ENCODE assay signal across 27 cellular contexts in the genomic region with DNA sequence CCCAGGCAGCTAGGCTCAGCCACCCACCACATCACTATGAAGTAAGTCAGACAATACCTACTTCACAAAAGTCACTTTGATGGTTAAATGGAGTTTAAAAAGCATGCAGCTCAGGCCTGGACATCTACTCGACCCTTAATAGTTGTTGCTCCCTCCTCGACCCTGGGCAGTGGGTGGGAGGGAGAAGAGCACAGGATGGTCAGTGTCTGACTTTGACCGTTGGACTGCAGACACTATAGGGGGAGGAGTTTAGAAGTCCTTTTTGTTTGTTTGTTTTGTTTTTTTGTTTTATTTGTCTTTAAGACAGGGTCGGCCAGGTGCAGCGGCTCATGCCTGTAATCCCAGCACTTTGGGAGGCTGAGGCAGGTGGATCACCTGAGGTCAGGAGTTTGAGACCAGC. TPM values are rescaled to one million over a fixed set of nuclear protein-coding genes. Genes with fewer than 3 reads are reported as not detected.
DNase-seq lines count a peak whose midpoint lies in the region; ATAC-seq, FAIRE-seq and TF ChIP-seq lines count a peak whose summit lies in the region.
"Had no signal": no experiment of that assay in that cellular context is flagged by ENCODE, and none has a peak within 500 bp of the region (broad histone marks: within the 10 kb centered on the region; RNA-seq: fewer than 3 reads in every experiment).

No MANE protein-coding gene starts in this region.

- TF ChIP-seq POLR2A in HepG2 (IDR thresholded peaks at IDR 0.05; ENCODE audit: insufficient read depth in 1 of 2, low read depth in 2 of 2, low read length in 2 of 2): no peak
- no peak for TF ChIP-seq POLR2A in spleen (IDR thresholded peaks at IDR 0.05)

- no peaks in the 10 kb centered on the region for H4K20me1 ChIP-seq in HepG2 (ENCODE audit: insufficient read depth, low read length)
- H4K20me1 ChIP-seq: BLaER1 had no signal

- no peak overlapping the region for H3K4me3 Mint-ChIP-seq in neural crest cell
- H3K4me3 Mint-ChIP-seq: CD14-positive monocyte; CD4-positive, alpha-beta memory T cell; CD4-positive, CD25-positive, alpha-beta regulatory T cell; CD8-positive, alpha-beta memory T cell had no signal

- in situ Hi-C loops in HepG2 (cut with HindIII; ENCODE audit: extremely low pct_ligation_motif_present, low pct_unique_long_range_greater_than_20kb): no loop called here

- H3K36me3 ChIP-seq in HepG2 (replicated peaks in 1 of 2; ENCODE audit: control insufficient read depth in 1 of 2, insufficient read depth in 2 of 2, low read length in 2 of 2) (no peaks in the 10 kb centered on the region), spleen (no peaks in the 10 kb centered on the region), MG63 (no peaks in the 10 kb centered on the region)
- H3K36me3 ChIP-seq: BE2C, BLaER1 had no signal

- TF ChIP-seq RAD21 in HepG2 (CRISPR knock-in tag; IDR thresholded peaks at IDR 0.05): no peak

- 4% methylated on average over 5 of the region's 5 CpGs for WGBS in HepG2 (ENCODE audit: low lambda C conversion rate)
- 65 to 83% (median 79%) methylated on average over 5 of the region's 5 CpGs for WGBS in spleen, 5 donors

- no TSS peak for BruUV-seq in HepG2 (replicated peaks; lab: Mats Ljungman, UMichigan)

- peak; percentile 44 for DNase-seq in HepG2 (ENCODE audit: low spot score)
- DNase-seq in neural crest cell (ENCODE audit: low read depth, low spot score): no peak
- DNase-seq in spleen: peak; percentile 6
- DNase-seq in MG63: no peak
- no peak for DNase-seq in foreskin keratinocyte
- no peak for DNase-seq in NCI-H345 (lab: John Stamatoyannopoulos, UW)
- DNase-seq: 8988T; ACHN; BE2C; C1 segment of cervical spinal cord; CD4-positive, alpha-beta memory T cell; CD4-positive, CD25-positive, alpha-beta regulatory T cell; CD8-positive, alpha-beta memory T cell; COR-L47; DMS 273 treated with DMSO at 0.1 percent for 48 hours; DMS153; DMS53; DMS79; DND-41; EL; GDM1 had no signal

- H3K4me3 ChIP-seq in HepG2 (replicated peaks in 1 of 3; ENCODE audit: insufficient read depth in 1 of 3, low read depth in 2 of 3, low read length in 3 of 3) (no peak overlapping the region), spleen (no peak overlapping the region), MG63 (no peak overlapping the region)
- H3K4me3 ChIP-seq: BLaER1, GM12878 had no signal

- no peaks in the 10 kb centered on the region for H3K27me3 Mint-ChIP-seq in neural crest cell (ENCODE audit: low read depth)
- H3K27me3 Mint-ChIP-seq: CD4-positive, alpha-beta memory T cell; CD4-positive, CD25-positive, alpha-beta regulatory T cell had no signal

- H3K27me3 ChIP-seq in HepG2 (ENCODE audit: control insufficient read depth in 1 of 2, insufficient read depth in 2 of 2, low read length in 2 of 2) (no peaks in the 10 kb centered on the region), spleen (replicated peaks in 1 of 7) (no peaks in the 10 kb centered on the region), MG63 (no peaks in the 10 kb centered on the region), foreskin keratinocyte (no peaks in the 10 kb centered on the region)
- H3K27me3 ChIP-seq: BE2C, BLaER1 had no signal

- H3K9ac ChIP-seq in HepG2 (ENCODE audit: insufficient read depth, low read depth, low read length): no peak overlapping the region
- H3K9ac ChIP-seq: BLaER1 had no signal

- H3K27ac Mint-ChIP-seq in neural crest cell (ENCODE audit: unreplicated experiment): peak overlapping the region; percentile 67
- H3K27ac Mint-ChIP-seq: CD4-positive, alpha-beta memory T cell; CD4-positive, CD25-positive, alpha-beta regulatory T cell; CD8-positive, alpha-beta memory T cell had no signal

- no peak for TF ChIP-seq CTCF in HepG2 (CRISPR knock-in tag; IDR thresholded peaks at IDR 0.05)
- TF ChIP-seq CTCF in neural crest cell (conservative IDR thresholded peaks at IDR 0.05): no peak
- TF ChIP-seq CTCF in spleen (IDR thresholded peaks at IDR 0.05 in 8 of 11, conservative IDR thresholded peaks at IDR 0.05 in 3 of 11): no peak
- TF ChIP-seq CTCF in foreskin keratinocyte (conservative IDR thresholded peaks at IDR 0.05): no peak

- H3K27ac ChIP-seq in HepG2 (ENCODE audit: extremely low read length, insufficient read depth, low read length): no peak overlapping the region
- H3K27ac ChIP-seq in spleen: no peak overlapping the region
- no peak overlapping the region for H3K27ac ChIP-seq in foreskin keratinocyte
- H3K27ac ChIP-seq: BLaER1 had no signal

- CTCF ChIA-PET in HepG2 (lab: Yijun Ruan, JAX; ENCODE audit: low intra/inter-chr PET ratio, low total read pairs): no interaction called here

- H3K9me3 ChIP-seq in HepG2 (ENCODE audit: low read length) (no peaks in the 10 kb centered on the region), spleen (no peaks in the 10 kb centered on the region), MG63 (no peaks in the 10 kb centered on the region)
- H3K9me3 ChIP-seq: BE2C, BLaER1 had no signal

- ATAC-seq in HepG2 (peak; percentile 76), foreskin keratinocyte (no peak)
- ATAC-seq: GM12878 had no signal

- POLR2A ChIA-PET in HepG2 (lab: Yijun Ruan, JAX): no interaction called here

- no peaks in the 10 kb centered on the region for H3K9me3 Mint-ChIP-seq in neural crest cell
- H3K9me3 Mint-ChIP-seq: CD4-positive, alpha-beta memory T cell; CD4-positive, CD25-positive, alpha-beta regulatory T cell; CD8-positive, alpha-beta memory T cell had no signal

- FAIRE-seq in HepG2 (lab: Jason Lieb, UNC): peak; percentile 42
- FAIRE-seq: A204.1, GM12878, GM12892, GM18507 had no signal

- intact Hi-C loops in HepG2 (cut with micrococcal nuclease; ENCODE audit: unreplicated experiment) (no loop called here), spleen (cut with DNase I; ENCODE audit: low total_unique reads) (no loop called here)

- peak overlapping the region; percentile 8 for H3K4me2 ChIP-seq in HepG2 (ENCODE audit: low read depth, low read length)
- H3K4me2 ChIP-seq: BLaER1 had no signal

- peaks cover 33% of the 10 kb centered on the region for H3K4me1 ChIP-seq in HepG2 (ENCODE audit: insufficient read depth, low read length)
- no peaks in the 10 kb centered on the region for H3K4me1 ChIP-seq in spleen
- H3K4me1 ChIP-seq in foreskin keratinocyte: no peaks in the 10 kb centered on the region
- H3K4me1 ChIP-seq: BE2C had no signal

- H2AFZ ChIP-seq in HepG2 (ENCODE audit: low read length): no peak overlapping the region

- H3K79me2 ChIP-seq in HepG2 (ENCODE audit: insufficient read depth, low read length): no peaks in the 10 kb centered on the region

- H3K36me3 Mint-ChIP-seq in neural crest cell (ENCODE audit: low read depth): peaks cover 3% of the 10 kb centered on the region
- H3K36me3 Mint-ChIP-seq: CD14-positive monocyte; CD4-positive, CD25-positive, alpha-beta regulatory T cell had no signal

- TF ChIP-seq EP300 in HepG2 (IDR thresholded peaks at IDR 0.05; ENCODE audit: low read depth in 2 of 2, low read length in 2 of 2) (no peak), HepG2 (CRISPR knock-in tag; IDR thresholded peaks at IDR 0.05; ENCODE audit: borderline replicate concordance) (no peak)

- H3K4me1 Mint-ChIP-seq in neural crest cell: peaks cover 8% of the 10 kb centered on the region
- H3K4me1 Mint-ChIP-seq: CD4-positive, CD25-positive, alpha-beta regulatory T cell; CD8-positive, alpha-beta memory T cell had no signal

RNA-seq across cellular contexts. Expression of a gene that starts 38.6 kb away (rescaled TPM):
- total RNA-seq in HepG2 (2016; rRNA removed; fragmentation: Illumina TruSeq; extraction: Trizol): 313 and 427 TPM in 2 replicates
- total RNA-seq in HepG2 (2016; cell fraction: cytosol; rRNA removed; fragmentation: Illumina TruSeq; extraction: Trizol; ENCODE audit: low read depth): 141 and 153 TPM in 2 replicates
- 301 and 418 TPM in 2 replicates for total RNA-seq in HepG2 (2016; cell fraction: insoluble cytoplasmic fraction; rRNA removed; fragmentation: Illumina TruSeq; extraction: Trizol)
- 264 and 299 TPM in 2 replicates for total RNA-seq in HepG2 (2016; cell fraction: membrane; rRNA removed; fragmentation: Illumina TruSeq; extraction: Trizol)
- 351 and 393 TPM in 2 replicates for total RNA-seq in HepG2 (2016; cell fraction: nucleus; rRNA removed; fragmentation: Illumina TruSeq; extraction: Trizol)
- polyA plus RNA-seq in HepG2 (2011; rRNA removed): 394 and 416 TPM in 2 replicates
- polyA plus RNA-seq in HepG2 (2011; cell fraction: cytosol; rRNA removed): 294 and 385 TPM in 2 replicates
- 177 and 227 TPM in 2 replicates for polyA plus RNA-seq in HepG2 (2011; cell fraction: nucleus; rRNA removed)
- 183 and 277 TPM in 2 replicates for polyA plus RNA-seq in HepG2 (2012)
- polyA plus RNA-seq in HepG2 (2016; cell fraction: cytosol; fragmentation: Illumina TruSeq; extraction: Trizol; ENCODE audit: low read depth): 97.4 and 108 TPM in 2 replicates
- 293 and 310 TPM in 2 replicates for polyA plus RNA-seq in HepG2 (2016; cell fraction: insoluble cytoplasmic fraction; fragmentation: Illumina TruSeq; extraction: Trizol; ENCODE audit: low read depth)
- polyA plus RNA-seq in HepG2 (2016; cell fraction: membrane; fragmentation: Illumina TruSeq; extraction: Trizol; ENCODE audit: low read depth): 142 and 166 TPM in 2 replicates
- polyA plus RNA-seq in HepG2 (2016; cell fraction: nucleus; fragmentation: Illumina TruSeq; extraction: Trizol; ENCODE audit: insufficient read depth, low read depth): 511 and 532 TPM in 2 replicates
- 163 and 714 TPM in 2 replicates for polyA minus RNA-seq in HepG2 (2011; rRNA and poly(A)+ RNA removed; ENCODE audit: low replicate concordance)
- 357 and 375 TPM in 2 replicates for polyA minus RNA-seq in HepG2 (2011; cell fraction: cytosol; rRNA and poly(A)+ RNA removed)
- polyA minus RNA-seq in HepG2 (2011; cell fraction: nucleus; rRNA and poly(A)+ RNA removed): 208 and 277 TPM in 2 replicates
- total RNA-seq in neural crest cell: 65.0 and 66.5 TPM in 2 replicates
- 100 to 1,000 TPM; 136 to 703 (median 251) TPM for total RNA-seq in spleen
- polyA plus RNA-seq in spleen: 10 to 100 TPM; 26.8 to 53.8 (median 47.0) TPM
- 222 and 245 TPM in 2 replicates for total RNA-seq in MG63 (2014; rRNA removed; shearing (Covaris generic); ENCODE audit: low replicate concordance)
- total RNA-seq in foreskin keratinocyte: 107 and 139 TPM in 2 replicates
- 88.5 and 106 TPM in 2 replicates for polyA plus RNA-seq in foreskin keratinocyte

RNA-seq across cellular contexts. Expression of a gene that starts 44.4 kb away (rescaled TPM):
- 17.6 and 36.7 TPM in 2 replicates for total RNA-seq in HepG2 (2016; rRNA removed; fragmentation: Illumina TruSeq; extraction: Trizol)
- 6.8 and 7.3 TPM in 2 replicates for total RNA-seq in HepG2 (2016; cell fraction: cytosol; rRNA removed; fragmentation: Illumina TruSeq; extraction: Trizol; ENCODE audit: low read depth)
- total RNA-seq in HepG2 (2016; cell fraction: insoluble cytoplasmic fraction; rRNA removed; fragmentation: Illumina TruSeq; extraction: Trizol): 15.3 and 36.6 TPM in 2 replicates
- 18.5 and 19.0 TPM in 2 replicates for total RNA-seq in HepG2 (2016; cell fraction: membrane; rRNA removed; fragmentation: Illumina TruSeq; extraction: Trizol)
- 35.5 and 42.6 TPM in 2 replicates for total RNA-seq in HepG2 (2016; cell fraction: nucleus; rRNA removed; fragmentation: Illumina TruSeq; extraction: Trizol)
- 17.4 and 20.3 TPM in 2 replicates for polyA plus RNA-seq in HepG2 (2011; rRNA removed)
- polyA plus RNA-seq in HepG2 (2011; cell fraction: cytosol; rRNA removed): 12.9 and 24.5 TPM in 2 replicates
- 30.8 and 41.2 TPM in 2 replicates for polyA plus RNA-seq in HepG2 (2011; cell fraction: nucleus; rRNA removed)
- polyA plus RNA-seq in HepG2 (2012): 19.0 and 20.9 TPM in 2 replicates
- 3.0 and 3.4 TPM in 2 replicates for polyA plus RNA-seq in HepG2 (2016; cell fraction: cytosol; fragmentation: Illumina TruSeq; extraction: Trizol; ENCODE audit: low read depth)
- polyA plus RNA-seq in HepG2 (2016; cell fraction: insoluble cytoplasmic fraction; fragmentation: Illumina TruSeq; extraction: Trizol; ENCODE audit: low read depth): 14.9 and 16.9 TPM in 2 replicates
- 7.9 and 8.5 TPM in 2 replicates for polyA plus RNA-seq in HepG2 (2016; cell fraction: membrane; fragmentation: Illumina TruSeq; extraction: Trizol; ENCODE audit: low read depth)
- 54.3 and 62.4 TPM in 2 replicates for polyA plus RNA-seq in HepG2 (2016; cell fraction: nucleus; fragmentation: Illumina TruSeq; extraction: Trizol; ENCODE audit: insufficient read depth, low read depth)
- 2.0 and 68.2 TPM in 2 replicates for polyA minus RNA-seq in HepG2 (2011; rRNA and poly(A)+ RNA removed; ENCODE audit: low replicate concordance)
- 28.7 and 38.5 TPM in 2 replicates for polyA minus RNA-seq in HepG2 (2011; cell fraction: cytosol; rRNA and poly(A)+ RNA removed)
- 19.8 and 22.1 TPM in 2 replicates for polyA minus RNA-seq in HepG2 (2011; cell fraction: nucleus; rRNA and poly(A)+ RNA removed)
- 18.5 and 18.9 TPM in 2 replicates for total RNA-seq in neural crest cell
- 1 to 10 TPM; 1.9 to 4.5 (median 3.4) TPM for total RNA-seq in spleen
- under 1 TPM; 0.15 to 0.51 (median 0.30) TPM for polyA plus RNA-seq in spleen
- total RNA-seq in MG63 (2014; rRNA removed; shearing (Covaris generic); ENCODE audit: low replicate concordance): 2.1 and 2.2 TPM in 2 replicates
- total RNA-seq in foreskin keratinocyte: 5.9 and 6.7 TPM in 2 replicates
- 1.6 and 2.1 TPM in 2 replicates for polyA plus RNA-seq in foreskin keratinocyte
- polyA plus RNA-seq: CD14-positive monocyte had no signal

Comparison
In these comparisons a context has a peak if more than half of its experiments do, and no peak if none do; other contexts are left out.
1. DNase-seq: peak in HepG2 (single experiment) and spleen (single experiment); none in neural crest cell (single experiment), MG63 (single experiment), foreskin keratinocyte (0 of 2) and NCI-H345 (single experiment).